26 cellular contexts compared by ENCODE assay signal in the genomic region with DNA sequence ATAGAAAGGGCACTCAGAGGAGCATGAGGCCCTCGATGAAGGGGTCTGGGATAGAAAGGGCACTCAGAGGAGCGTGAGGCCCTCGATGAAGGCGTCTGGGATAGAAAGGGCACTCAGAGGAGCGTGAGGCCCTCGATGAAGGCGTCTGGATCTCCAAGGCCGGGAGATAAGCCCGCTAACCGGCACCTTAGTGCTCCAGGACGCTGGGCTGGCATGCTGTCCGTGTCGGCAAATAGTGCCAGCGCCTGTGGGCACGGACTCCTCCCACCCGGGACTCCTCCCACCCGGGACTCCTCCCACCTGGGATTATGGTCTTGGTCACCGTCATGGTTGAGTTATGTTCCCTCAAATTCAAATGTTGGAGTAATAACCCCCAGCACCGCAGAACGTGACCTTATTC.
"Had no signal": no experiment of that assay in that cellular context is flagged by ENCODE, and none has a peak within 500 bp of the region (broad histone marks: within the 10 kb centered on the region; RNA-seq: fewer than 3 reads in every experiment).

No MANE protein-coding gene starts in this region.

- DNase-seq: cerebellar nuclear complex; cortex of kidney; effector memory CD8-positive, alpha-beta T cell; erythroblast; esophagus squamous epithelium; foreskin melanocyte; glutamatergic neuron; heart right ventricle; hypothalamus; immature natural killer cell; islet precursor cell; left ventricle myocardium superior; natural killer cell; occipital lobe; stimulated activated CD4-positive, alpha-beta T cell treated with anti-CD3 and anti-CD28 coated beads, Interleukin-1b, Interleukin-23, amount 100 ng/mL, for 48 hours; stimulated activated CD4-positive, alpha-beta T cell treated with anti-CD3 and anti-CD28 coated beads, Interleukin-4, amount 100 ng/mL, for 24 hours; stimulated activated naive CD4-positive, alpha-beta T cell treated with Interleukin-2 at 50 U/mL for 16 hours; stomach; thyroid gland; trophoblast cell had no signal

- H3K4me3 ChIP-seq: esophagus squamous epithelium, heart right ventricle, lung, prostate gland, right atrium auricular region, skin epidermis, stomach, thyroid gland had no signal

- ATAC-seq: effector memory CD8-positive, alpha-beta T cell; heart right ventricle; left ventricle myocardium superior; natural killer cell; stimulated activated effector memory CD8-positive, alpha-beta T cell treated with anti-CD3 and anti-CD28 coated beads, Interleukin-12 subunit alpha, Interleukin-12 subunit beta, amount 100 ng/mL, for 72 hours had no signal

- H3K27me3 ChIP-seq: thyroid gland had no signal

- H3K27ac ChIP-seq: esophagus squamous epithelium, heart right ventricle, parathyroid adenoma, prostate gland, right atrium auricular region, skin epidermis, stomach, thyroid gland had no signal

- H3K4me1 ChIP-seq: esophagus squamous epithelium, heart right ventricle, parathyroid adenoma, prostate gland, right atrium auricular region, thyroid gland had no signal

- H3K36me3 ChIP-seq: esophagus squamous epithelium, heart right ventricle, prostate gland, right atrium auricular region, stomach, thyroid gland had no signal

- H3K9me3 ChIP-seq: esophagus squamous epithelium, heart right ventricle, prostate gland, right atrium auricular region, stomach, thyroid gland had no signal
